Comparison of ENCODE assay signal across 8 cellular contexts in the genomic region with DNA sequence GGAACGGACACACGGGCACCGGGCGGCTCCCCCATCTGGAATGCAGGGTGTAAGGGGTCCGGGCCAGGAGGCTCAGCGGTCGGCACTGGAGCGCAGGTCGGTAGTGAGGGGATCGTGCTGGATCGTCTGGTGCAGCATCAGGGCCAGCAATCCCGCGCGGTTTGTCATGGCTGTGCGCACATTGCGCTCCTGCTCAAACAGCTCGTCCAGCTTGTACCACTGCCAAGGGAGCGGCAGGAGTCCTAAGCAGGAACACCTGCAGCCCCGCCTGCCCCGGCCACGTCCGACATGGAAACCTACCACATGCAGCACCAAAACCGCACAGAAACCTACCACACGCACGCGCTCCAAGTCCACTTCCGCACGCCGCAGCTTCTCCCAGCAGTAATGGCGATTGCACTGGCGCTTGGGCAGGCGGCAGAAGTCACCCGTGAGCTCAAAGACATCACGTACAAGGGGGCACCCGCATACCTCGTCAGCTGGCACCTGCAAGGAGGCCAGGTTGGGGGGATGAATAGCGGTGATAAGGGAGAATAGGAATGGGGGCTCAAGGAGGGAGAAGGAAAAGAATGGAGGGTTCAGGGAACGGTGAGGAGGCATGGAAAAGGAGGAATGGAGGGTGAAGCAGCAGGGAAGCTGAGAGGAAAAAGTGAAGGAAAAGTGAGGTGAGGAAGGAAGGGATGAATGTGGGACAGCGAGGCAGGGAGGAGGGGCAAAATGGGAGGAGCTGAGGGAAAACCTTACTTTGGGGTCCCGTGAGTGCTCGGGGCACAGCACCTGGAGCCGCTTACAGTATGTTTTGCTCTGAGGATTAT. TPM values are rescaled to one million over a fixed set of nuclear protein-coding genes. Genes with fewer than 3 reads are reported as not detected.
A peak's percentile ranks its signal among the peaks of the same experiment; 100 is the strongest.
DNase-seq lines count a peak whose midpoint lies in the region; ATAC-seq and TF ChIP-seq lines count a peak whose summit lies in the region.

No MANE protein-coding gene starts in this region.

- ATAC-seq in HG03457 (IDR thresholded peaks at IDR 0.05; ENCODE audit: unreplicated experiment), result no peak
- no peak for ATAC-seq in GM18498 (IDR thresholded peaks at IDR 0.05; ENCODE audit: unreplicated experiment)

- no peak for TF ChIP-seq CTCF in LNCaP clone FGC (IDR thresholded peaks at IDR 0.05; ENCODE audit: control insufficient read depth, extremely low read depth, insufficient read depth)
- no peak for TF ChIP-seq CTCF in chondrocyte (IDR thresholded peaks at IDR 0.05)
- no peak for TF ChIP-seq CTCF in osteocyte (IDR thresholded peaks at IDR 0.05)

- peaks cover 75% of the 10 kb centered on the region for H3K36me3 Mint-ChIP-seq in T-helper 2 cell treated with Interferon-gamma antibody and Interleukin-4, amounts not matched to agents 5 μg/mL and 100 μg/mL, for 36 hours (ENCODE audit: low read depth)
- peaks cover 16% of the 10 kb centered on the region for H3K36me3 Mint-ChIP-seq in chondrocyte (ENCODE audit: low read depth)
- H3K36me3 Mint-ChIP-seq in osteocyte (ENCODE audit: unreplicated experiment), result peaks cover 23% of the 10 kb centered on the region

- no peak for DNase-seq in T-helper 2 cell treated with Interferon-gamma antibody and Interleukin-4, amounts not matched to agents 5 μg/mL and 100 μg/mL, for 36 hours (ENCODE audit: low spot score)
- DNase-seq in T-helper 2 cell, result no peak
- DNase-seq in LNCaP clone FGC (ENCODE audit: low read depth), result peak; percentile 54
- DNase-seq in chondrocyte (ENCODE audit: low spot score), result peak; percentile 94
- no peak for DNase-seq in osteocyte (ENCODE audit: extremely low spot score, unreplicated experiment)
- no peak for DNase-seq in SJCRH30

- peaks cover 28% of the 10 kb centered on the region for H3K36me3 ChIP-seq in SJCRH30

- H3K27ac ChIP-seq in SJCRH30, result no peak overlapping the region

- H3K4me1 Mint-ChIP-seq in T-helper 2 cell treated with Interferon-gamma antibody and Interleukin-4, amounts not matched to agents 5 μg/mL and 100 μg/mL, for 36 hours (ENCODE audit: low read depth), result peaks cover 43% of the 10 kb centered on the region
- H3K4me1 Mint-ChIP-seq in chondrocyte (ENCODE audit: low read depth), result peaks cover 55% of the 10 kb centered on the region
- H3K4me1 Mint-ChIP-seq in osteocyte (ENCODE audit: unreplicated experiment), result peaks cover 42% of the 10 kb centered on the region

- no peaks in the 10 kb centered on the region for H3K27me3 Mint-ChIP-seq in T-helper 2 cell treated with Interferon-gamma antibody and Interleukin-4, amounts not matched to agents 5 μg/mL and 100 μg/mL, for 36 hours (ENCODE audit: low read depth)
- H3K27me3 Mint-ChIP-seq in chondrocyte (ENCODE audit: low read depth), result no peaks in the 10 kb centered on the region
- H3K27me3 Mint-ChIP-seq in osteocyte (ENCODE audit: unreplicated experiment), result no peaks in the 10 kb centered on the region

- peak overlapping the region; percentile 7 for H3K27ac Mint-ChIP-seq in T-helper 2 cell treated with Interferon-gamma antibody and Interleukin-4, amounts not matched to agents 5 μg/mL and 100 μg/mL, for 36 hours
- H3K27ac Mint-ChIP-seq in chondrocyte (ENCODE audit: unreplicated experiment), result peak overlapping the region; percentile 32
- peak overlapping the region; percentile 94 for H3K27ac Mint-ChIP-seq in osteocyte (ENCODE audit: unreplicated experiment)

- H3K4me3 ChIP-seq in LNCaP clone FGC (ENCODE audit: low read depth, low read length) (peak overlapping the region; percentile 99), SJCRH30 (no peak overlapping the region)

- no peaks in the 10 kb centered on the region for H3K27me3 ChIP-seq in SJCRH30

- H3K9me3 Mint-ChIP-seq in T-helper 2 cell treated with Interferon-gamma antibody and Interleukin-4, amounts not matched to agents 5 μg/mL and 100 μg/mL, for 36 hours, result no peaks in the 10 kb centered on the region
- H3K9me3 Mint-ChIP-seq in chondrocyte (ENCODE audit: low read depth), result no peaks in the 10 kb centered on the region
- no peaks in the 10 kb centered on the region for H3K9me3 Mint-ChIP-seq in osteocyte (ENCODE audit: unreplicated experiment)

- peaks cover 4% of the 10 kb centered on the region; the same call in 1 of the 2 replicates for H3K4me1 ChIP-seq in SJCRH30

- peak overlapping the region; percentile 90 for H3K4me3 Mint-ChIP-seq in T-helper 2 cell treated with Interferon-gamma antibody and Interleukin-4, amounts not matched to agents 5 μg/mL and 100 μg/mL, for 36 hours
- H3K4me3 Mint-ChIP-seq in chondrocyte (ENCODE audit: unreplicated experiment) (peak overlapping the region; percentile 95), osteocyte (ENCODE audit: unreplicated experiment) (peak overlapping the region; percentile 95)

- H3K9me3 ChIP-seq in SJCRH30 (replicated peaks), result no peaks in the 10 kb centered on the region

RNA-seq across cellular contexts. Expression of a gene that starts 1.4 kb away (rescaled TPM):
- total RNA-seq in chondrocyte, result 60.3 to 68.4 TPM (median 62.0 TPM) in 3 replicates
- 69.9 and 74.2 TPM in 2 replicates for total RNA-seq in osteocyte
- 34.1 and 42.0 TPM in 2 replicates for total RNA-seq in SJCRH30 (2014; rRNA removed; shearing (Covaris generic))

RNA-seq across cellular contexts. Expression of a gene that starts 4.8 kb away (rescaled TPM):
- total RNA-seq in chondrocyte, result 47.6 to 60.3 TPM (median 59.2 TPM) in 3 replicates
- 70.2 and 82.2 TPM in 2 replicates for total RNA-seq in osteocyte
- total RNA-seq in SJCRH30 (2014; rRNA removed; shearing (Covaris generic)), result 38.5 and 43.2 TPM in 2 replicates

RNA-seq across cellular contexts. Expression of a gene that starts 16.4 kb away (rescaled TPM):
- 0.17 to 0.26 TPM in 2 of 3 replicates, not detected in the other for total RNA-seq in chondrocyte
- total RNA-seq in osteocyte, result 0.39 and 0.78 TPM in 2 replicates
- total RNA-seq in SJCRH30 (2014; rRNA removed; shearing (Covaris generic)), result 0.08 TPM in 1 of 2 replicates, not detected in the other

Comparison
In these comparisons a context has a peak if more than half of its experiments do, and no peak if none do; other contexts are left out.
1. DNase-seq: peak in LNCaP clone FGC (single experiment) and chondrocyte (single experiment); none in T-helper 2 cell treated with Interferon-gamma antibody and Interleukin-4, amounts not matched to agents 5 μg/mL and 100 μg/mL, for 36 hours (single experiment), T-helper 2 cell (0 of 5), osteocyte (single experiment) and SJCRH30 (0 of 2).
2. H3K27ac Mint-ChIP-seq: peak in every context shown above with its lines; median percentile 94 in osteocyte; 32 in chondrocyte; 7 in T-helper 2 cell treated with Interferon-gamma antibody and Interleukin-4, amounts not matched to agents 5 μg/mL and 100 μg/mL, for 36 hours.
3. Peak in every context shown above with its lines, with median percentiles within 50 percentile points of each other: H3K4me3 Mint-ChIP-seq.